Comparison of ENCODE assay signal across 15 cellular contexts in genomic region chr14:19866061-19866669, GRCh38. TPM values are rescaled to one million over a fixed set of nuclear protein-coding genes. Genes with fewer than 3 reads are reported as not detected.
"Had no signal": no experiment of that assay in that cellular context is flagged by ENCODE, and none has a peak within 500 bp of the region (broad histone marks: within the 10 kb centered on the region; RNA-seq: fewer than 3 reads in every experiment).

No MANE protein-coding gene starts in this region.

RNA-seq across cellular contexts. Expression of gene OR4K2, which starts 8.8 kb away (rescaled TPM):
- total RNA-seq: activated B cell treated with CpG ODN at 0.5 μM for 24 hours; activated CD4-positive, alpha-beta memory T cell treated with anti-CD3 and anti-CD28 coated beads for 36 hours; activated CD4-positive, alpha-beta memory T cell treated with anti-CD3 and anti-CD28 coated beads, Interleukin-2, amount 10 ng/mL, durations not matched to agents 7 days and 5 days; activated CD4-positive, alpha-beta T cell treated with anti-CD3 and anti-CD28 coated beads for 36 hours; activated CD4-positive, alpha-beta T cell treated with anti-CD3 and anti-CD28 coated beads, Interleukin-2, amount 10 ng/mL, durations not matched to agents 24 days and 14 days; activated CD4-positive, alpha-beta T cell treated with anti-CD3 and anti-CD28 coated beads, Interleukin-2, amount 10 ng/mL, durations not matched to agents 7 days and 5 days; activated CD8-positive, alpha-beta memory T cell treated with anti-CD3 and anti-CD28 coated beads for 36 hours; activated CD8-positive, alpha-beta memory T cell treated with anti-CD3 and anti-CD28 coated beads, Interleukin-2, amount 10 ng/mL, durations not matched to agents 7 days and 5 days; activated CD8-positive, alpha-beta T cell treated with anti-CD3 and anti-CD28 coated beads for 36 hours; activated CD8-positive, alpha-beta T cell treated with anti-CD3 and anti-CD28 coated beads, Interleukin-2, amount 10 ng/mL, durations not matched to agents 7 days and 5 days; T-cell; T-helper 1 cell treated with Interleukin-12 subunit alpha and Interleukin-12 subunit beta and Interleukin-4 antibody, amounts not matched to agents 30 ng/mL and 1 ng/mL, for 36 hours; T-helper 17 cell; T-helper 2 cell treated with Interferon-gamma antibody and Interleukin-4, amounts not matched to agents 100 ng/mL and 5 ng/mL, for 36 hours; WTC11 had no signal

RNA-seq across cellular contexts. Expression of gene OR4K5, which starts 54.2 kb away (rescaled TPM):
- total RNA-seq: activated B cell treated with CpG ODN at 0.5 μM for 24 hours; activated CD4-positive, alpha-beta memory T cell treated with anti-CD3 and anti-CD28 coated beads for 36 hours; activated CD4-positive, alpha-beta memory T cell treated with anti-CD3 and anti-CD28 coated beads, Interleukin-2, amount 10 ng/mL, durations not matched to agents 7 days and 5 days; activated CD4-positive, alpha-beta T cell treated with anti-CD3 and anti-CD28 coated beads for 36 hours; activated CD4-positive, alpha-beta T cell treated with anti-CD3 and anti-CD28 coated beads, Interleukin-2, amount 10 ng/mL, durations not matched to agents 24 days and 14 days; activated CD4-positive, alpha-beta T cell treated with anti-CD3 and anti-CD28 coated beads, Interleukin-2, amount 10 ng/mL, durations not matched to agents 7 days and 5 days; activated CD8-positive, alpha-beta memory T cell treated with anti-CD3 and anti-CD28 coated beads for 36 hours; activated CD8-positive, alpha-beta memory T cell treated with anti-CD3 and anti-CD28 coated beads, Interleukin-2, amount 10 ng/mL, durations not matched to agents 7 days and 5 days; activated CD8-positive, alpha-beta T cell treated with anti-CD3 and anti-CD28 coated beads for 36 hours; activated CD8-positive, alpha-beta T cell treated with anti-CD3 and anti-CD28 coated beads, Interleukin-2, amount 10 ng/mL, durations not matched to agents 7 days and 5 days; T-cell; T-helper 1 cell treated with Interleukin-12 subunit alpha and Interleukin-12 subunit beta and Interleukin-4 antibody, amounts not matched to agents 30 ng/mL and 1 ng/mL, for 36 hours; T-helper 17 cell; T-helper 2 cell treated with Interferon-gamma antibody and Interleukin-4, amounts not matched to agents 100 ng/mL and 5 ng/mL, for 36 hours; WTC11 had no signal
